ENCODE assay signal across 8 cellular contexts in genomic region chr1:227945891-227946623, GRCh38. TPM values are rescaled to one million over a fixed set of nuclear protein-coding genes. Genes with fewer than 3 reads are reported as not detected.
A peak's percentile ranks its signal among the peaks of the same experiment; 100 is the strongest.
DNase-seq lines count a peak whose midpoint lies in the region; ATAC-seq and TF ChIP-seq lines count a peak whose summit lies in the region.

No MANE protein-coding gene starts in this region.

- H3K4me1 ChIP-seq in BE2C, result no peaks in the 10 kb centered on the region; the same call in 1 of the 2 replicates

- intact Hi-C loops in activated T-helper 1 cell treated with anti-CD3 and anti-CD28 coated beads, Interleukin-12 subunit alpha, Interleukin-12 subunit beta, Interleukin-2, Interleukin-4 antibody, amounts not matched to agents 30 ng/mL and 10 ng/mL and 1 ng/mL, durations not matched to agents 14 hours and 24 hours and 36 hours (cut with micrococcal nuclease), result loop anchor here (1.0 kb wide), 1 partner anchor 184 kb away; no protein-coding TSS in a partner anchor
- intact Hi-C loops in cardiac septum (cut with DNase I), result loop anchor here (1.0 to 2.0 kb wide), 3 partner anchors 159 to 211 kb away; partner anchors contain the start of genes JMJD4 and SNAP47

- peaks cover 34% of the 10 kb centered on the region for H3K27me3 Mint-ChIP-seq in activated T-helper 1 cell treated with anti-CD3 and anti-CD28 coated beads, Interleukin-12 subunit alpha, Interleukin-12 subunit beta, Interleukin-2, Interleukin-4 antibody, amounts not matched to agents 30 ng/mL and 10 ng/mL and 1 ng/mL, durations not matched to agents 14 hours and 24 hours and 36 hours (ENCODE audit: insufficient read depth)

- H3K9me3 ChIP-seq in BE2C, result no peaks in the 10 kb centered on the region

- no peak overlapping the region for H3K4me3 ChIP-seq in BE2C (ENCODE audit: low read depth, low read length)

- TF ChIP-seq CTCF in BE2C (IDR thresholded peaks at IDR 0.05; ENCODE audit: low read depth, low read length), result no peak

- no peaks in the 10 kb centered on the region for H3K4me1 Mint-ChIP-seq in activated T-helper 1 cell treated with anti-CD3 and anti-CD28 coated beads, Interleukin-12 subunit alpha, Interleukin-12 subunit beta, Interleukin-2, Interleukin-4 antibody, amounts not matched to agents 30 ng/mL and 10 ng/mL and 1 ng/mL, durations not matched to agents 14 hours and 24 hours and 36 hours (ENCODE audit: low read depth)

- H3K9me3 Mint-ChIP-seq in activated T-helper 1 cell treated with anti-CD3 and anti-CD28 coated beads, Interleukin-12 subunit alpha, Interleukin-12 subunit beta, Interleukin-2, Interleukin-4 antibody, amounts not matched to agents 30 ng/mL and 10 ng/mL and 1 ng/mL, durations not matched to agents 14 hours and 24 hours and 36 hours, result no peaks in the 10 kb centered on the region

- peak; percentile 20 for ATAC-seq in GM18861 (IDR thresholded peaks at IDR 0.05; ENCODE audit: unreplicated experiment)

- peak overlapping the region; percentile 68 for H3K4me3 Mint-ChIP-seq in activated T-helper 1 cell treated with anti-CD3 and anti-CD28 coated beads, Interleukin-12 subunit alpha, Interleukin-12 subunit beta, Interleukin-2, Interleukin-4 antibody, amounts not matched to agents 30 ng/mL and 10 ng/mL and 1 ng/mL, durations not matched to agents 14 hours and 24 hours and 36 hours

- H3K36me3 Mint-ChIP-seq in activated T-helper 1 cell treated with anti-CD3 and anti-CD28 coated beads, Interleukin-12 subunit alpha, Interleukin-12 subunit beta, Interleukin-2, Interleukin-4 antibody, amounts not matched to agents 30 ng/mL and 10 ng/mL and 1 ng/mL, durations not matched to agents 14 hours and 24 hours and 36 hours (ENCODE audit: low read depth), result no peaks in the 10 kb centered on the region

- no peaks in the 10 kb centered on the region for H3K36me3 ChIP-seq in BE2C

- DNase-seq in BE2C (peak; percentile 18), HT1080 (ENCODE audit: low read depth) (peak; percentile 75), cardiac septum (ENCODE audit: low spot score) (peak; percentile 77), pulmonary artery endothelial cell (ENCODE audit: low read depth, low spot score) (peak; percentile 78), iPS-NIHi7 (ENCODE audit: extremely low spot score) (no peak), KG1 (lab: John Stamatoyannopoulos, UW) (no peak)
- no peak for DNase-seq in activated T-helper 1 cell treated with anti-CD3 and anti-CD28 coated beads, Interleukin-12 subunit alpha, Interleukin-12 subunit beta, Interleukin-2, Interleukin-4 antibody, amounts not matched to agents 30 ng/mL and 10 ng/mL and 1 ng/mL, durations not matched to agents 14 hours and 24 hours and 36 hours (ENCODE audit: low spot score)

- H3K27ac Mint-ChIP-seq in activated T-helper 1 cell treated with anti-CD3 and anti-CD28 coated beads, Interleukin-12 subunit alpha, Interleukin-12 subunit beta, Interleukin-2, Interleukin-4 antibody, amounts not matched to agents 30 ng/mL and 10 ng/mL and 1 ng/mL, durations not matched to agents 14 hours and 24 hours and 36 hours, result no peak overlapping the region

- peaks cover 34% of the 10 kb centered on the region for H3K27me3 ChIP-seq in BE2C

RNA-seq across cellular contexts. Expression of gene WNT9A, which starts 1.7 kb away (rescaled TPM):
- polyA plus RNA-seq in BE2C (2012; ENCODE audit: insufficient read depth, insufficient read length, low read depth), result not detected
- total RNA-seq in HT1080 (2014; rRNA removed; shearing (Covaris generic)), result 0.33 and 0.68 TPM in 2 replicates
- 0.41 and 0.52 TPM in 2 replicates for polyA plus RNA-seq in HT1080 (2015; cell fraction: cytosol; rRNA removed)
- polyA plus RNA-seq in HT1080 (2015; cell fraction: nucleus; rRNA removed), result 0.44 and 0.75 TPM in 2 replicates
- not detected in 2 replicates for total RNA-seq in activated T-helper 1 cell treated with anti-CD3 and anti-CD28 coated beads, Interleukin-12 subunit alpha, Interleukin-12 subunit beta, Interleukin-2, Interleukin-4 antibody, amounts not matched to agents 30 ng/mL and 10 ng/mL and 1 ng/mL, durations not matched to agents 14 hours and 24 hours and 36 hours
- total RNA-seq in cardiac septum (6.5 TPM), pulmonary artery endothelial cell (4.1 and 4.9 TPM in 2 replicates)

Comparison
In these comparisons a context has a peak if more than half of its experiments do, and no peak if none do; other contexts are left out.
1. DNase-seq: peak in BE2C (single experiment), HT1080 (single experiment), cardiac septum (single experiment) and pulmonary artery endothelial cell (single experiment); none in activated T-helper 1 cell treated with anti-CD3 and anti-CD28 coated beads, Interleukin-12 subunit alpha, Interleukin-12 subunit beta, Interleukin-2, Interleukin-4 antibody, amounts not matched to agents 30 ng/mL and 10 ng/mL and 1 ng/mL, durations not matched to agents 14 hours and 24 hours and 36 hours (single experiment), iPS-NIHi7 (single experiment) and KG1 (single experiment).